Comparison of ENCODE assay signal across 15 cellular contexts in genomic region chr3:57155214-57155613, GRCh38. TPM values are rescaled to one million over a fixed set of nuclear protein-coding genes. Genes with fewer than 3 reads are reported as not detected.
A peak's percentile ranks its signal among the peaks of the same experiment; 100 is the strongest.
DNase-seq lines count a peak whose midpoint lies in the region; TF ChIP-seq lines count a peak whose summit lies in the region.
"Had no signal": no experiment of that assay in that cellular context is flagged by ENCODE, and none has a peak within 500 bp of the region (broad histone marks: within the 10 kb centered on the region; RNA-seq: fewer than 3 reads in every experiment).

No MANE protein-coding gene starts in this region.

- CTCF ChIA-PET in HEK293 (lab: Yijun Ruan, JAX): no interaction called here
- CTCF ChIA-PET in mammary epithelial cell (lab: Charles Lee; ENCODE audit: low non-redundant PET): no interaction called here
- CTCF ChIA-PET in GM10248 (lab: Yijun Ruan, JAX): no interaction called here

- H2AFZ ChIP-seq in mammary epithelial cell (ENCODE audit: low read depth, low read length): peak overlapping the region; percentile 80

- peaks cover 5% of the 10 kb centered on the region for H3K79me2 ChIP-seq in mammary epithelial cell (ENCODE audit: insufficient read depth, low read length)

- H3K4me1 Mint-ChIP-seq in type B pancreatic cell (ENCODE audit: unreplicated experiment): peaks cover 84% of the 10 kb centered on the region

- H3K27ac ChIP-seq in HEK293 (ENCODE audit: extremely low read depth, low read depth, low read length) (no peak overlapping the region), mammary epithelial cell (ENCODE audit: insufficient read depth, low read depth, low read length) (no peak overlapping the region), muscle layer of colon (ENCODE audit: low read depth, low read length) (peak overlapping the region; percentile 17)
- H3K27ac ChIP-seq: C4-2B, Peyer's patch had no signal

- H3K9me3 ChIP-seq in HEK293 (ENCODE audit: control insufficient read depth, insufficient read depth, low read depth, low read length): no peaks in the 10 kb centered on the region
- no peaks in the 10 kb centered on the region for H3K9me3 ChIP-seq in mammary epithelial cell (replicated peaks; ENCODE audit: insufficient read depth, low read length)
- no peaks in the 10 kb centered on the region for H3K9me3 ChIP-seq in muscle layer of colon (ENCODE audit: low read length)
- H3K9me3 ChIP-seq: Peyer's patch had no signal

- in situ Hi-C loops in mammary epithelial cell (cut with MboI; ENCODE audit: low sequenced_read_pairs in 2 of 2): no loop called here

- H3K36me3 ChIP-seq in HEK293 (ENCODE audit: control insufficient read depth in 2 of 2, insufficient read depth in 1 of 2, low read length in 2 of 2): no peaks in the 10 kb centered on the region
- H3K36me3 ChIP-seq in mammary epithelial cell (ENCODE audit: insufficient read depth, low read length): no peaks in the 10 kb centered on the region
- H3K36me3 ChIP-seq in muscle layer of colon (ENCODE audit: insufficient read depth, low read length): no peaks in the 10 kb centered on the region
- H3K36me3 ChIP-seq: Peyer's patch had no signal

- peak overlapping the region; percentile 40 for H3K4me3 Mint-ChIP-seq in type B pancreatic cell

- H3K4me3 ChIP-seq in HEK293 (ENCODE audit: low read depth, low read length) (no peak overlapping the region), mammary epithelial cell (replicated peaks in 1 of 3; ENCODE audit: insufficient read depth in 1 of 3, low read depth in 2 of 3, low read length in 3 of 3) (no peak overlapping the region), muscle layer of colon (ENCODE audit: low read depth in 1 of 2, low read length in 2 of 2) (no peak overlapping the region)
- H3K4me3 ChIP-seq: Peyer's patch had no signal

- no peaks in the 10 kb centered on the region for H3K9me3 Mint-ChIP-seq in type B pancreatic cell

- 9% methylated on average over 4 of the region's 4 CpGs for WGBS in mammary epithelial cell (ENCODE audit: low coverage, missing lambda C conversion rate)

- no peaks in the 10 kb centered on the region for H4K20me1 ChIP-seq in mammary epithelial cell (ENCODE audit: insufficient read depth, low read length)

- BruUV-seq in mammary epithelial cell (replicated peaks; lab: Mats Ljungman, UMichigan): no TSS peak

- no peak for TF ChIP-seq CTCF in HEK293 (tag by site-specific recombination; IDR thresholded peaks at IDR 0.05)
- no peak for TF ChIP-seq CTCF in mammary epithelial cell (conservative IDR thresholded peaks at IDR 0.05 in 1 of 2, IDR thresholded peaks at IDR 0.05 in 1 of 2; ENCODE audit: extremely low read depth in 1 of 2, insufficient read depth in 1 of 2, low read depth in 1 of 2, low read length in 2 of 2)
- TF ChIP-seq CTCF in type B pancreatic cell (conservative IDR thresholded peaks at IDR 0.05): no peak
- no peak for TF ChIP-seq CTCF in GM10248 (IDR thresholded peaks at IDR 0.05; ENCODE audit: control extremely low read depth, extremely low read depth, low read depth, missing control alignments)

- H3K27me3 ChIP-seq in mammary epithelial cell (ENCODE audit: insufficient read depth, low read length) (no peaks in the 10 kb centered on the region), muscle layer of colon (ENCODE audit: control insufficient read depth in 1 of 2, insufficient read depth in 2 of 2, low read length in 2 of 2) (no peaks in the 10 kb centered on the region)
- H3K27me3 ChIP-seq: Peyer's patch had no signal

- H3K27me3 Mint-ChIP-seq in type B pancreatic cell: no peaks in the 10 kb centered on the region

- H3K27ac Mint-ChIP-seq in type B pancreatic cell: no peak overlapping the region

- POLR2A ChIA-PET in HEK293 (lab: Yijun Ruan, JAX): no interaction called here
- POLR2A ChIA-PET in GM10248 (lab: Yijun Ruan, JAX): no interaction called here

- H3K36me3 Mint-ChIP-seq in type B pancreatic cell: no peaks in the 10 kb centered on the region

- H3K4me1 ChIP-seq in HEK293 (ENCODE audit: control insufficient read depth, insufficient read depth, low read length): peaks cover 11% of the 10 kb centered on the region; the same call in 1 of the 2 replicates
- H3K4me1 ChIP-seq in mammary epithelial cell (ENCODE audit: insufficient read depth, low read length): peaks cover 50% of the 10 kb centered on the region
- H3K4me1 ChIP-seq in muscle layer of colon (ENCODE audit: insufficient read depth, low read length): peaks cover 72% of the 10 kb centered on the region

- intact Hi-C loops in mammary epithelial cell (cut with micrococcal nuclease): no loop called here

- dilution Hi-C loops in mammary epithelial cell (cut with HindIII; ENCODE audit: low sequenced_read_pairs): no loop called here

- H3K4me2 ChIP-seq in mammary epithelial cell (ENCODE audit: insufficient read depth, low read depth, low read length): peak overlapping the region; percentile 76

- no peak overlapping the region for H3K9ac ChIP-seq in mammary epithelial cell (ENCODE audit: insufficient read depth, low read length)
- H3K9ac ChIP-seq in muscle layer of colon (ENCODE audit: low read length): no peak overlapping the region

- DNase-seq in mammary epithelial cell (no peak), type B pancreatic cell (ENCODE audit: extremely low spot score, unreplicated experiment) (no peak), GM10248 (ENCODE audit: extremely low spot score) (no peak), globus pallidus (ENCODE audit: low spot score) (no peak)
- no peak for DNase-seq in activated naive CD4-positive, alpha-beta T cell treated with anti-CD3 and anti-CD28 coated beads, Interleukin-2, amount 50 U/mL, for 16 hours
- DNase-seq: HCEC 1CT, NCI-H1092 treated with DMSO at 0.1 percent for 48 hours, NCI-H146, NCI-H2029 treated with DMSO at 0.1 percent for 48 hours, NCI-H2171, NCI-H526 treated with DMSO at 0.1 percent for 48 hours, Peyer's patch had no signal

TF ChIP-seq in HEK293, 187 proteins besides CTCF, POLR2A, EP300 and RAD21:
- TF ChIP-seq ZNF791 (tag by site-specific recombination; IDR thresholded peaks at IDR 0.05) (no peak), ZFHX2 (tag by site-specific recombination; conservative IDR thresholded peaks at IDR 0.05) (peak; percentile 76), EGR2 (tag by site-specific recombination; IDR thresholded peaks at IDR 0.05; ENCODE audit: low read depth) (peak; percentile 72), ZNF423 (tag by site-specific recombination; IDR thresholded peaks at IDR 0.05) (no peak), ZNF335 (tag by site-specific recombination; conservative IDR thresholded peaks at IDR 0.05) (no peak), ZNF433 (tag by site-specific recombination; IDR thresholded peaks at IDR 0.05; ENCODE audit: low read depth) (no peak), ZBTB10 (tag by site-specific recombination; IDR thresholded peaks at IDR 0.05) (no peak), ZFP37 (tag by site-specific recombination; IDR thresholded peaks at IDR 0.05) (no peak), ZNF223 (tag by site-specific recombination; IDR thresholded peaks at IDR 0.05) (no peak)

RNA-seq across cellular contexts. Expression of gene IL17RD, which starts 9.9 kb away (rescaled TPM):
- total RNA-seq in mammary epithelial cell (10 to 100 TPM in 1 of 2 donors, 1 to 10 TPM in 1; 9.8 to 40.2 TPM), type B pancreatic cell (ENCODE audit: low replicate concordance) (14.8 and 47.4 TPM in 2 replicates)
- polyA plus RNA-seq in mammary epithelial cell: 5.4 TPM
- 16.3 TPM for polyA minus RNA-seq in mammary epithelial cell

RNA-seq across cellular contexts. Expression of gene HESX1, which starts 44.6 kb away (rescaled TPM):
- under 1 TPM; 0.67 to 0.68 TPM for total RNA-seq in mammary epithelial cell
- 0.31 TPM for polyA plus RNA-seq in mammary epithelial cell
- polyA minus RNA-seq in mammary epithelial cell: not detected
- total RNA-seq in type B pancreatic cell (ENCODE audit: low replicate concordance): 0.40 and 1.7 TPM in 2 replicates
- total RNA-seq: Peyer's patch had no signal
